ENCODE assay signal across 1 cellular context in the genomic region with DNA sequence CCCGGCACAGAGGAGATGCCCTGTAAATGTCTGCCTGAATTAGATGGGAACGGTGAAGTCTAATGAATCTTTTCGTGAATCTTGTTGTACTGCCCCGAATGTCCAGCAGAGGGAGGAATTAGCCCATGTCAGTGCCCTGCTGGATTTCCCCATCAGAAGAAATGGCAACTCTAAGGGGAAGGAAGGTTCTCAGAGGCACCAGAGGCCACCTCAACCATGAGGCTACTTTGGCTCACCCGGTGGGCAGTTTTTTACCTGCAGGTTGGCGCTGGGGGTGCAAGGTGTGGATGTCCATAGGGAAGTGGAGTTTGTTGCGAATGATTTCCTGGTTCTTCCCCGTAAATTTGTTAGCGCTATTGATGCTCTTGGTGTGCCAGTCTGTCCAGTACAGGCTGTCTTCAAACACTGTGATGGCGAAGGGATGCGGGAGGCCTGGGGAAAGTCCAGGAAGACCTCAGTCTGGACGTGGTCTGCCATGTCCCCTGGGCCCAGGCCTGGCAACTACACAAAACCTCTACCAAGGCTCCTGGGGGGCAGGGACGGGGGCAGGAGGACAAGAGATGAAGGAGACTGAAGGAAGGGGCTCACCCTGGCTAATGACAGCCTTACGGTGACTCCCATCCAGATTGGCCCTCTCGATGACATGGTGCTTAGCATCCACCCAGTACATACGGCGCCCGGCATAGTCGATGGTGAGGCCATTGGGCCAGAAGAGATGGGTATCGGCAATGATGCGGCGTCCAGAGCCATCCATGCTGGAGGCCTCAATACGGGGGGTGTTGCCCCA.
TF ChIP-seq lines count a peak whose summit lies in the region.

No MANE protein-coding gene starts in this region.

TF ChIP-seq in K562, 482 proteins besides CTCF, POLR2A, EP300 and RAD21 (continued from another document):
- TF ChIP-seq, protein P1, sequence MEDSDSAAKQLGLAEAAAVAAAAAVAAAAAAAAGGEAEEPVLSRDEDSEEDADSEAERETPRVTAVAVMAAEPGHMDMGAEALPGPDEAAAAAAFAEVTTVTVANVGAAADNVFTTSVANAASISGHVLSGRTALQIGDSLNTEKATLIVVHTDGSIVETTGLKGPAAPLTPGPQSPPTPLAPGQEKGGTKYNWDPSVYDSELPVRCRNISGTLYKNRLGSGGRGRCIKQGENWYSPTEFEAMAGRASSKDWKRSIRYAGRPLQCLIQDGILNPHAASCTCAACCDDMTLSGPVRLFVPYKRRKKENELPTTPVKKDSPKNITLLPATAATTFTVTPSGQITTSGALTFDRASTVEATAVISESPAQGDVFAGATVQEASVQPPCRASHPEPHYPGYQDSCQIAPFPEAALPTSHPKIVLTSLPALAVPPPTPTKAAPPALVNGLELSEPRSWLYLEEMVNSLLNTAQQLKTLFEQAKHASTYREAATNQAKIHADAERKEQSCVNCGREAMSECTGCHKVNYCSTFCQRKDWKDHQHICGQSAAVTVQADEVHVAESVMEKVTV (CRISPR knock-in tag; IDR thresholded peaks at IDR 0.05): peak; percentile 87
- TF ChIP-seq BHLHE40 (IDR thresholded peaks at IDR 0.05; ENCODE audit: low read length): no peak
